37 cellular contexts compared by ENCODE assay signal in genomic region chr9:2481216-2481615, GRCh38.
"Had no signal": no experiment of that assay in that cellular context is flagged by ENCODE, and none has a peak within 500 bp of the region (broad histone marks: within the 10 kb centered on the region; RNA-seq: fewer than 3 reads in every experiment).

No MANE protein-coding gene starts in this region.

- H3K4me1 ChIP-seq: adrenal gland, ascending aorta had no signal

- H3K9me3 Mint-ChIP-seq: activated CD4-positive, alpha-beta memory T cell treated with anti-CD3 and anti-CD28 coated beads, Interleukin-2, amount 10 ng/mL, durations not matched to agents 7 days and 5 days; activated CD4-positive, alpha-beta T cell treated with anti-CD3 and anti-CD28 coated beads, Interleukin-2, amount 10 ng/mL, durations not matched to agents 7 days and 5 days; activated naive CD4-positive, alpha-beta T cell treated with anti-CD3 and anti-CD28 coated beads for 36 hours; activated naive CD8-positive, alpha-beta T cell treated with anti-CD3 and anti-CD28 coated beads for 36 hours; activated T-cell treated with anti-CD3 and anti-CD28 coated beads, Interleukin-2, amount 50 U/mL, for 24 hours; activated T-helper 2 cell treated with anti-CD3 and anti-CD28 coated beads, Interferon-gamma antibody, Interleukin-2, Interleukin-4, amounts not matched to agents 10 μg/mL and 5 μg/mL and 100 μg/mL, durations not matched to agents 14 hours and 24 hours and 36 hours; central memory CD8-positive, alpha-beta T cell; T-helper 1 cell treated with Interleukin-12 subunit alpha and Interleukin-12 subunit beta and Interleukin-4 antibody, amounts not matched to agents 30 μg/mL and 1 μg/mL, for 36 hours; T-helper 2 cell treated with Interferon-gamma antibody and Interleukin-4, amounts not matched to agents 5 μg/mL and 100 μg/mL, for 36 hours had no signal

- H3K27me3 ChIP-seq: adrenal gland, ascending aorta, cardiac muscle cell had no signal

- H3K27ac Mint-ChIP-seq: activated CD4-positive, alpha-beta memory T cell treated with anti-CD3 and anti-CD28 coated beads, Interleukin-2, amount 10 ng/mL, durations not matched to agents 7 days and 5 days; activated CD4-positive, alpha-beta T cell treated with anti-CD3 and anti-CD28 coated beads for 36 hours; activated CD4-positive, alpha-beta T cell treated with anti-CD3 and anti-CD28 coated beads, Interleukin-2, amount 10 ng/mL, durations not matched to agents 7 days and 5 days; activated CD8-positive, alpha-beta memory T cell treated with anti-CD3 and anti-CD28 coated beads, Interleukin-2, amount 10 ng/mL, durations not matched to agents 7 days and 5 days; activated CD8-positive, alpha-beta T cell treated with anti-CD3 and anti-CD28 coated beads, Interleukin-2, amount 10 ng/mL, durations not matched to agents 7 days and 5 days; activated naive CD4-positive, alpha-beta T cell treated with anti-CD3 and anti-CD28 coated beads for 36 hours; activated naive CD4-positive, alpha-beta T cell treated with anti-CD3 and anti-CD28 coated beads, Interleukin-2, amount 50 U/mL, for 72 hours; activated naive CD8-positive, alpha-beta T cell treated with anti-CD3 and anti-CD28 coated beads for 36 hours; activated T-cell treated with anti-CD3 and anti-CD28 coated beads, Interleukin-2, amount 50 U/mL, for 24 hours; activated T-helper 2 cell treated with anti-CD3 and anti-CD28 coated beads, Interferon-gamma antibody, Interleukin-2, Interleukin-4, amounts not matched to agents 10 μg/mL and 5 μg/mL and 100 μg/mL, durations not matched to agents 14 hours and 24 hours and 36 hours; brain; T-helper 1 cell treated with Interleukin-12 subunit alpha and Interleukin-12 subunit beta and Interleukin-4 antibody, amounts not matched to agents 30 μg/mL and 1 μg/mL, for 36 hours; T-helper 2 cell treated with Interferon-gamma antibody and Interleukin-4, amounts not matched to agents 5 μg/mL and 100 μg/mL, for 36 hours; WTC11 had no signal

- ATAC-seq: activated CD4-positive, alpha-beta T cell treated with anti-CD3 and anti-CD28 coated beads for 36 hours; activated CD4-positive, CD25-positive, alpha-beta regulatory T cell treated with anti-CD3 and anti-CD28 coated beads, Interleukin-2, amount 50 U/mL, for 24 hours; activated CD8-positive, alpha-beta memory T cell treated with anti-CD3 and anti-CD28 coated beads, Interleukin-2, amount 10 ng/mL, durations not matched to agents 7 days and 5 days; activated CD8-positive, alpha-beta T cell treated with anti-CD3 and anti-CD28 coated beads, Interleukin-2, amount 10 ng/mL, durations not matched to agents 7 days and 5 days; activated naive CD4-positive, alpha-beta T cell treated with anti-CD3 and anti-CD28 coated beads, Interleukin-2, amount 50 U/mL, for 72 hours; WTC11 had no signal

- DNase-seq: activated CD4-positive, alpha-beta memory T cell treated with anti-CD3 and anti-CD28 coated beads, Interleukin-2, amount 10 ng/mL, durations not matched to agents 7 days and 5 days; activated CD4-positive, alpha-beta T cell treated with anti-CD3 and anti-CD28 coated beads for 1 hour; activated CD4-positive, alpha-beta T cell treated with anti-CD3 and anti-CD28 coated beads for 36 hours; activated CD4-positive, alpha-beta T cell treated with anti-CD3 and anti-CD28 coated beads for 48 hours; activated CD4-positive, alpha-beta T cell treated with anti-CD3 and anti-CD28 coated beads, Interleukin-2, amount 10 ng/mL, durations not matched to agents 7 days and 5 days; activated CD4-positive, alpha-beta T cell treated with anti-CD3 and anti-CD28 coated beads, Interleukin-2, amount 50 U/mL, for 48 hours; activated CD4-positive, CD25-positive, alpha-beta regulatory T cell; activated CD8-positive, alpha-beta memory T cell treated with anti-CD3 and anti-CD28 coated beads for 24 hours; activated CD8-positive, alpha-beta memory T cell treated with anti-CD3 and anti-CD28 coated beads, Interleukin-2, amount 10 ng/mL, durations not matched to agents 7 days and 5 days; activated CD8-positive, alpha-beta memory T cell treated with anti-CD3 and anti-CD28 coated beads, Interleukin-2, amount 50 U/mL, for 48 hours; activated CD8-positive, alpha-beta T cell treated with anti-CD3 and anti-CD28 coated beads, Interleukin-2, amount 10 ng/mL, durations not matched to agents 7 days and 5 days; activated effector memory CD4-positive, alpha-beta T cell treated with Interleukin-2 at 50 U/mL for 16 hours; activated gamma-delta T cell; activated naive CD4-positive, alpha-beta T cell treated with anti-CD3 and anti-CD28 coated beads for 36 hours; activated naive CD4-positive, alpha-beta T cell treated with anti-CD3 and anti-CD28 coated beads, Interleukin-2, amount 50 U/mL, for 16 hours; activated naive CD8-positive, alpha-beta T cell treated with anti-CD3 and anti-CD28 coated beads for 36 hours; activated T-cell treated with anti-CD3 and anti-CD28 coated beads, Interleukin-2, amount 50 U/mL, for 24 hours; activated T-cell treated with anti-CD3 and anti-CD28 coated beads, Interleukin-2, amount 50 U/mL, for 48 hours; adrenal gland; amygdala; anterior cingulate cortex; caudate nucleus; cerebellar nuclear complex; T-helper 1 cell; T-helper 2 cell; T-helper 9 cell; WERI-Rb-1 had no signal

- H3K27me3 Mint-ChIP-seq: activated CD4-positive, alpha-beta memory T cell treated with anti-CD3 and anti-CD28 coated beads, Interleukin-2, amount 10 ng/mL, durations not matched to agents 7 days and 5 days; brain; central memory CD8-positive, alpha-beta T cell had no signal

- H3K4me3 Mint-ChIP-seq: activated CD4-positive, alpha-beta memory T cell treated with anti-CD3 and anti-CD28 coated beads, Interleukin-2, amount 10 ng/mL, durations not matched to agents 7 days and 5 days; activated CD4-positive, alpha-beta T cell treated with anti-CD3 and anti-CD28 coated beads for 36 hours; activated CD4-positive, alpha-beta T cell treated with anti-CD3 and anti-CD28 coated beads, Interleukin-2, amount 10 ng/mL, durations not matched to agents 7 days and 5 days; activated CD8-positive, alpha-beta memory T cell treated with anti-CD3 and anti-CD28 coated beads, Interleukin-2, amount 10 ng/mL, durations not matched to agents 7 days and 5 days; activated CD8-positive, alpha-beta T cell treated with anti-CD3 and anti-CD28 coated beads, Interleukin-2, amount 10 ng/mL, durations not matched to agents 7 days and 5 days; activated naive CD4-positive, alpha-beta T cell treated with anti-CD3 and anti-CD28 coated beads for 36 hours; activated naive CD8-positive, alpha-beta T cell treated with anti-CD3 and anti-CD28 coated beads for 36 hours; activated T-cell treated with anti-CD3 and anti-CD28 coated beads, Interleukin-2, amount 50 U/mL, for 24 hours; brain; central memory CD8-positive, alpha-beta T cell; T-helper 1 cell treated with Interleukin-12 subunit alpha and Interleukin-12 subunit beta and Interleukin-4 antibody, amounts not matched to agents 30 μg/mL and 1 μg/mL, for 36 hours; T-helper 2 cell treated with Interferon-gamma antibody and Interleukin-4, amounts not matched to agents 5 μg/mL and 100 μg/mL, for 36 hours; WTC11 had no signal

- H3K36me3 ChIP-seq: adrenal gland, ascending aorta, cardiac muscle cell, WERI-Rb-1 had no signal

- H3K36me3 Mint-ChIP-seq: activated CD8-positive, alpha-beta memory T cell treated with anti-CD3 and anti-CD28 coated beads, Interleukin-2, amount 10 ng/mL, durations not matched to agents 7 days and 5 days; activated naive CD4-positive, alpha-beta T cell treated with anti-CD3 and anti-CD28 coated beads, Interleukin-2, amount 50 U/mL, for 72 hours; activated naive CD8-positive, alpha-beta T cell treated with anti-CD3 and anti-CD28 coated beads for 36 hours; WTC11 had no signal

- H3K9me3 ChIP-seq: adrenal gland, ascending aorta had no signal

- H3K4me1 Mint-ChIP-seq: activated CD4-positive, alpha-beta memory T cell treated with anti-CD3 and anti-CD28 coated beads, Interleukin-2, amount 10 ng/mL, durations not matched to agents 7 days and 5 days; activated CD4-positive, alpha-beta T cell treated with anti-CD3 and anti-CD28 coated beads for 36 hours; activated CD4-positive, alpha-beta T cell treated with anti-CD3 and anti-CD28 coated beads, Interleukin-2, amount 10 ng/mL, durations not matched to agents 7 days and 5 days; activated CD8-positive, alpha-beta memory T cell treated with anti-CD3 and anti-CD28 coated beads, Interleukin-2, amount 10 ng/mL, durations not matched to agents 7 days and 5 days; activated naive CD8-positive, alpha-beta T cell treated with anti-CD3 and anti-CD28 coated beads for 36 hours; brain; central memory CD8-positive, alpha-beta T cell had no signal

- H3K4me3 ChIP-seq: adrenal gland, ascending aorta, cardiac muscle cell had no signal

- H3K27ac ChIP-seq: adrenal gland, ascending aorta, cardiac muscle cell, WERI-Rb-1 had no signal
